Comparison of ENCODE assay signal across 1 cellular context in genomic region chr19:33177417-33177976, GRCh38.
A peak's percentile ranks its signal among the peaks of the same experiment; 100 is the strongest.
TF ChIP-seq lines count a peak whose summit lies in the region.

No MANE protein-coding gene starts in this region.

TF ChIP-seq in A549, 52 proteins besides CTCF, POLR2A, EP300 and RAD21 (continued from another document):
- TF ChIP-seq GATA3 (IDR thresholded peaks at IDR 0.05; ENCODE audit: borderline replicate concordance) (0 out of 2 replicates have a peak, but pooled peaks have one; percentile 4), TP53 (CRISPR knock-in tag; IDR thresholded peaks at IDR 0.05) (peak; percentile 88), EHF (CRISPR knock-in tag; IDR thresholded peaks at IDR 0.05) (no peak), NFE2L2 (conservative IDR thresholded peaks at IDR 0.05; ENCODE audit: low read length) (no peak), TFCP2L1 (CRISPR knock-in tag; IDR thresholded peaks at IDR 0.05) (peak; percentile 95), HES2 (IDR thresholded peaks at IDR 0.05) (no peak), CHD2 (IDR thresholded peaks at IDR 0.05; ENCODE audit: low read length, partially characterized antibody) (no peak), SMC3 (IDR thresholded peaks at IDR 0.05) (peak; percentile 29; the same call in 1 of the 3 replicates), JUN (IDR thresholded peaks at IDR 0.05) (no peak), MAX (IDR thresholded peaks at IDR 0.05) (peak; percentile 82), CHD4 (IDR thresholded peaks at IDR 0.05; ENCODE audit: borderline replicate concordance) (no peak), HMGXB4 (CRISPR knock-in tag; IDR thresholded peaks at IDR 0.05; ENCODE audit: borderline replicate concordance) (peak; percentile 88; the same call in 1 of the 2 replicates), KDM5A (IDR thresholded peaks at IDR 0.05) (no peak), NPAS2 (CRISPR knock-in tag; IDR thresholded peaks at IDR 0.05; ENCODE audit: borderline replicate concordance) (no peak)
